1 cellular context compared by ENCODE assay signal in genomic region chr2:180980185-180980942, GRCh38.
A peak's percentile ranks its signal among the peaks of the same experiment; 100 is the strongest.
TF ChIP-seq lines count a peak whose summit lies in the region.

Gene UBE2E3 (plus strand): TSS chr2:180980605. CDS start chr2:180982043, 1,438 bp downstream.

TF ChIP-seq in HepG2, 621 proteins besides CTCF, POLR2A, EP300 and RAD21 (continued from another document and continues in another):
- TF ChIP-seq, protein P1, sequence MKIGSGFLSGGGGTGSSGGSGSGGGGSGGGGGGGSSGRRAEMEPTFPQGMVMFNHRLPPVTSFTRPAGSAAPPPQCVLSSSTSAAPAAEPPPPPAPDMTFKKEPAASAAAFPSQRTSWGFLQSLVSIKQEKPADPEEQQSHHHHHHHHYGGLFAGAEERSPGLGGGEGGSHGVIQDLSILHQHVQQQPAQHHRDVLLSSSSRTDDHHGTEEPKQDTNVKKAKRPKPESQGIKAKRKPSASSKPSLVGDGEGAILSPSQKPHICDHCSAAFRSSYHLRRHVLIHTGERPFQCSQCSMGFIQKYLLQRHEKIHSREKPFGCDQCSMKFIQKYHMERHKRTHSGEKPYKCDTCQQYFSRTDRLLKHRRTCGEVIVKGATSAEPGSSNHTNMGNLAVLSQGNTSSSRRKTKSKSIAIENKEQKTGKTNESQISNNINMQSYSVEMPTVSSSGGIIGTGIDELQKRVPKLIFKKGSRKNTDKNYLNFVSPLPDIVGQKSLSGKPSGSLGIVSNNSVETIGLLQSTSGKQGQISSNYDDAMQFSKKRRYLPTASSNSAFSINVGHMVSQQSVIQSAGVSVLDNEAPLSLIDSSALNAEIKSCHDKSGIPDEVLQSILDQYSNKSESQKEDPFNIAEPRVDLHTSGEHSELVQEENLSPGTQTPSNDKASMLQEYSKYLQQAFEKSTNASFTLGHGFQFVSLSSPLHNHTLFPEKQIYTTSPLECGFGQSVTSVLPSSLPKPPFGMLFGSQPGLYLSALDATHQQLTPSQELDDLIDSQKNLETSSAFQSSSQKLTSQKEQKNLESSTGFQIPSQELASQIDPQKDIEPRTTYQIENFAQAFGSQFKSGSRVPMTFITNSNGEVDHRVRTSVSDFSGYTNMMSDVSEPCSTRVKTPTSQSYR (CRISPR knock-in tag; IDR thresholded peaks at IDR 0.05; ENCODE audit: borderline replicate concordance), result peak; percentile 75
- TF ChIP-seq SMARCC2 (IDR thresholded peaks at IDR 0.05), result no peak
- TF ChIP-seq, protein P2, sequence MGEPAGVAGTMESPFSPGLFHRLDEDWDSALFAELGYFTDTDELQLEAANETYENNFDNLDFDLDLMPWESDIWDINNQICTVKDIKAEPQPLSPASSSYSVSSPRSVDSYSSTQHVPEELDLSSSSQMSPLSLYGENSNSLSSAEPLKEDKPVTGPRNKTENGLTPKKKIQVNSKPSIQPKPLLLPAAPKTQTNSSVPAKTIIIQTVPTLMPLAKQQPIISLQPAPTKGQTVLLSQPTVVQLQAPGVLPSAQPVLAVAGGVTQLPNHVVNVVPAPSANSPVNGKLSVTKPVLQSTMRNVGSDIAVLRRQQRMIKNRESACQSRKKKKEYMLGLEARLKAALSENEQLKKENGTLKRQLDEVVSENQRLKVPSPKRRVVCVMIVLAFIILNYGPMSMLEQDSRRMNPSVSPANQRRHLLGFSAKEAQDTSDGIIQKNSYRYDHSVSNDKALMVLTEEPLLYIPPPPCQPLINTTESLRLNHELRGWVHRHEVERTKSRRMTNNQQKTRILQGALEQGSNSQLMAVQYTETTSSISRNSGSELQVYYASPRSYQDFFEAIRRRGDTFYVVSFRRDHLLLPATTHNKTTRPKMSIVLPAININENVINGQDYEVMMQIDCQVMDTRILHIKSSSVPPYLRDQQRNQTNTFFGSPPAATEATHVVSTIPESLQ (CRISPR knock-in tag; conservative IDR thresholded peaks at IDR 0.05), result 0 out of 2 replicates have a peak, but pooled peaks have one; percentile 45
- TF ChIP-seq MTF1 (CRISPR knock-in tag; IDR thresholded peaks at IDR 0.05), result no peak
- no peak for TF ChIP-seq LCORL (IDR thresholded peaks at IDR 0.05)
- TF ChIP-seq LCORL (CRISPR knock-in tag; IDR thresholded peaks at IDR 0.05), result no peak
- TF ChIP-seq ZFAT (CRISPR knock-in tag; conservative IDR thresholded peaks at IDR 0.05), result no peak
- no peak; the same call in 1 of the 2 replicates for TF ChIP-seq LBX2 (CRISPR knock-in tag; IDR thresholded peaks at IDR 0.05; ENCODE audit: borderline replicate concordance)
- TF ChIP-seq ZNF17 (CRISPR knock-in tag; IDR thresholded peaks at IDR 0.05), result no peak
- TF ChIP-seq GPN1 (CRISPR knock-in tag; IDR thresholded peaks at IDR 0.05; ENCODE audit: borderline replicate concordance), result no peak
- 0 out of 2 replicates have a peak, but pooled peaks have one; percentile 33 for TF ChIP-seq TARDBP (CRISPR knock-in tag; IDR thresholded peaks at IDR 0.05)
- TF ChIP-seq ZNF570 (CRISPR knock-in tag; IDR thresholded peaks at IDR 0.05; ENCODE audit: borderline replicate concordance), result no peak
- TF ChIP-seq SIX1 (CRISPR knock-in tag; IDR thresholded peaks at IDR 0.05; ENCODE audit: borderline replicate concordance), result no peak
- peak; percentile 61; the same call in 1 of the 2 replicates for TF ChIP-seq KDM1A (CRISPR knock-in tag; IDR thresholded peaks at IDR 0.05)
- peak; percentile 41; the same call in 1 of the 2 replicates for TF ChIP-seq SP5 (CRISPR knock-in tag; IDR thresholded peaks at IDR 0.05; ENCODE audit: borderline replicate concordance, low read depth)
- no peak for TF ChIP-seq SP1 (IDR thresholded peaks at IDR 0.05)
- TF ChIP-seq SP1 (CRISPR knock-in tag; IDR thresholded peaks at IDR 0.05), result peak; percentile 29; the same call in 1 of the 2 replicates
- no peak for TF ChIP-seq MLX (CRISPR knock-in tag; IDR thresholded peaks at IDR 0.05)
- no peak for TF ChIP-seq RORA (CRISPR knock-in tag; IDR thresholded peaks at IDR 0.05)
- no peak for TF ChIP-seq EED (CRISPR knock-in tag; IDR thresholded peaks at IDR 0.05)
- TF ChIP-seq KLF11 (CRISPR knock-in tag; IDR thresholded peaks at IDR 0.05), result no peak
- TF ChIP-seq NR3C1 (CRISPR knock-in tag; IDR thresholded peaks at IDR 0.05), result no peak
- no peak for TF ChIP-seq GATA4 (IDR thresholded peaks at IDR 0.05; ENCODE audit: borderline replicate concordance, low read depth)
- TF ChIP-seq, protein P3, sequence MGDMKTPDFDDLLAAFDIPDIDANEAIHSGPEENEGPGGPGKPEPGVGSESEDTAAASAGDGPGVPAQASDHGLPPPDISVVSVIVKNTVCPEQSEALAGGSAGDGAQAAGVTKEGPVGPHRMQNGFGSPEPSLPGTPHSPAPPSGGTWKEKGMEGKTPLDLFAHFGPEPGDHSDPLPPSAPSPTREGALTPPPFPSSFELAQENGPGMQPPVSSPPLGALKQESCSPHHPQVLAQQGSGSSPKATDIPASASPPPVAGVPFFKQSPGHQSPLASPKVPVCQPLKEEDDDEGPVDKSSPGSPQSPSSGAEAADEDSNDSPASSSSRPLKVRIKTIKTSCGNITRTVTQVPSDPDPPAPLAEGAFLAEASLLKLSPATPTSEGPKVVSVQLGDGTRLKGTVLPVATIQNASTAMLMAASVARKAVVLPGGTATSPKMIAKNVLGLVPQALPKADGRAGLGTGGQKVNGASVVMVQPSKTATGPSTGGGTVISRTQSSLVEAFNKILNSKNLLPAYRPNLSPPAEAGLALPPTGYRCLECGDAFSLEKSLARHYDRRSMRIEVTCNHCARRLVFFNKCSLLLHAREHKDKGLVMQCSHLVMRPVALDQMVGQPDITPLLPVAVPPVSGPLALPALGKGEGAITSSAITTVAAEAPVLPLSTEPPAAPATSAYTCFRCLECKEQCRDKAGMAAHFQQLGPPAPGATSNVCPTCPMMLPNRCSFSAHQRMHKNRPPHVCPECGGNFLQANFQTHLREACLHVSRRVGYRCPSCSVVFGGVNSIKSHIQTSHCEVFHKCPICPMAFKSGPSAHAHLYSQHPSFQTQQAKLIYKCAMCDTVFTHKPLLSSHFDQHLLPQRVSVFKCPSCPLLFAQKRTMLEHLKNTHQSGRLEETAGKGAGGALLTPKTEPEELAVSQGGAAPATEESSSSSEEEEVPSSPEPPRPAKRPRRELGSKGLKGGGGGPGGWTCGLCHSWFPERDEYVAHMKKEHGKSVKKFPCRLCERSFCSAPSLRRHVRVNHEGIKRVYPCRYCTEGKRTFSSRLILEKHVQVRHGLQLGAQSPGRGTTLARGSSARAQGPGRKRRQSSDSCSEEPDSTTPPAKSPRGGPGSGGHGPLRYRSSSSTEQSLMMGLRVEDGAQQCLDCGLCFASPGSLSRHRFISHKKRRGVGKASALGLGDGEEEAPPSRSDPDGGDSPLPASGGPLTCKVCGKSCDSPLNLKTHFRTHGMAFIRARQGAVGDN (CRISPR knock-in tag; IDR thresholded peaks at IDR 0.05), result peak; percentile 96
- no peak for TF ChIP-seq MEIS2 (CRISPR knock-in tag; IDR thresholded peaks at IDR 0.05)
- TF ChIP-seq, protein P4, sequence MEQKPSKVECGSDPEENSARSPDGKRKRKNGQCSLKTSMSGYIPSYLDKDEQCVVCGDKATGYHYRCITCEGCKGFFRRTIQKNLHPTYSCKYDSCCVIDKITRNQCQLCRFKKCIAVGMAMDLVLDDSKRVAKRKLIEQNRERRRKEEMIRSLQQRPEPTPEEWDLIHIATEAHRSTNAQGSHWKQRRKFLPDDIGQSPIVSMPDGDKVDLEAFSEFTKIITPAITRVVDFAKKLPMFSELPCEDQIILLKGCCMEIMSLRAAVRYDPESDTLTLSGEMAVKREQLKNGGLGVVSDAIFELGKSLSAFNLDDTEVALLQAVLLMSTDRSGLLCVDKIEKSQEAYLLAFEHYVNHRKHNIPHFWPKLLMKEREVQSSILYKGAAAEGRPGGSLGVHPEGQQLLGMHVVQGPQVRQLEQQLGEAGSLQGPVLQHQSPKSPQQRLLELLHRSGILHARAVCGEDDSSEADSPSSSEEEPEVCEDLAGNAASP (CRISPR knock-in tag; IDR thresholded peaks at IDR 0.05; ENCODE audit: borderline replicate concordance), result 0 out of 2 replicates have a peak, but pooled peaks have one; percentile 30
- TF ChIP-seq REPIN1 (CRISPR knock-in tag; IDR thresholded peaks at IDR 0.05; ENCODE audit: borderline replicate concordance, low read depth), result no peak; the same call in 1 of the 2 replicates
- TF ChIP-seq ZSCAN29 (CRISPR knock-in tag; conservative IDR thresholded peaks at IDR 0.05), result no peak
- TF ChIP-seq, protein P5, sequence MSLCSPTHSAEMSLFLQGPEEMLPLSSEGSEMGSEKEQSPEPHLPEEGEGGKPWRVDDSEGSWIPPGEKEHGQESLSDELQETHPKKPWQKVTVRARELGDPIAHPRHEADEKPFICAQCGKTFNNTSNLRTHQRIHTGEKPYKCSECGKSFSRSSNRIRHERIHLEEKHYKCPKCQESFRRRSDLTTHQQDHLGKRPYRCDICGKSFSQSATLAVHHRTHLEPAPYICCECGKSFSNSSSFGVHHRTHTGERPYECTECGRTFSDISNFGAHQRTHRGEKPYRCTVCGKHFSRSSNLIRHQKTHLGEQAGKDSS (CRISPR knock-in tag; IDR thresholded peaks at IDR 0.05; ENCODE audit: borderline replicate concordance, low read depth), result no peak; the same call in 1 of the 2 replicates
- 0 out of 2 replicates have a peak, but pooled peaks have one; percentile 39 for TF ChIP-seq ERF (CRISPR knock-in tag; IDR thresholded peaks at IDR 0.05)
- TF ChIP-seq ZNF343 (CRISPR knock-in tag; IDR thresholded peaks at IDR 0.05), result peak; percentile 59
- peak; percentile 58 for TF ChIP-seq THAP11 (CRISPR knock-in tag; IDR thresholded peaks at IDR 0.05)
- TF ChIP-seq AGO2 (optimal IDR thresholded peaks at IDR 0.05; ENCODE audit: low read depth, low read length), result peak; percentile 55
- peak; percentile 43 for TF ChIP-seq SAP130 (CRISPR knock-in tag; IDR thresholded peaks at IDR 0.05; ENCODE audit: low read depth)
- no peak for TF ChIP-seq XBP1 (CRISPR knock-in tag; IDR thresholded peaks at IDR 0.05)
- no peak for TF ChIP-seq PHB2 (IDR thresholded peaks at IDR 0.05; ENCODE audit: partially characterized antibody)
- TF ChIP-seq, protein P6, sequence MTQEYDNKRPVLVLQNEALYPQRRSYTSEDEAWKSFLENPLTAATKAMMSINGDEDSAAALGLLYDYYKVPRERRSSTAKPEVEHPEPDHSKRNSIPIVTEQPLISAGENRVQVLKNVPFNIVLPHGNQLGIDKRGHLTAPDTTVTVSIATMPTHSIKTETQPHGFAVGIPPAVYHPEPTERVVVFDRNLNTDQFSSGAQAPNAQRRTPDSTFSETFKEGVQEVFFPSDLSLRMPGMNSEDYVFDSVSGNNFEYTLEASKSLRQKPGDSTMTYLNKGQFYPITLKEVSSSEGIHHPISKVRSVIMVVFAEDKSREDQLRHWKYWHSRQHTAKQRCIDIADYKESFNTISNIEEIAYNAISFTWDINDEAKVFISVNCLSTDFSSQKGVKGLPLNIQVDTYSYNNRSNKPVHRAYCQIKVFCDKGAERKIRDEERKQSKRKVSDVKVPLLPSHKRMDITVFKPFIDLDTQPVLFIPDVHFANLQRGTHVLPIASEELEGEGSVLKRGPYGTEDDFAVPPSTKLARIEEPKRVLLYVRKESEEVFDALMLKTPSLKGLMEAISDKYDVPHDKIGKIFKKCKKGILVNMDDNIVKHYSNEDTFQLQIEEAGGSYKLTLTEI (CRISPR knock-in tag; conservative IDR thresholded peaks at IDR 0.05), result no peak
- no peak for TF ChIP-seq SKIL (CRISPR knock-in tag; IDR thresholded peaks at IDR 0.05; ENCODE audit: borderline replicate concordance)
- peak; percentile 69 for TF ChIP-seq SKI (IDR thresholded peaks at IDR 0.05; ENCODE audit: partially characterized antibody)
- TF ChIP-seq, protein P7, sequence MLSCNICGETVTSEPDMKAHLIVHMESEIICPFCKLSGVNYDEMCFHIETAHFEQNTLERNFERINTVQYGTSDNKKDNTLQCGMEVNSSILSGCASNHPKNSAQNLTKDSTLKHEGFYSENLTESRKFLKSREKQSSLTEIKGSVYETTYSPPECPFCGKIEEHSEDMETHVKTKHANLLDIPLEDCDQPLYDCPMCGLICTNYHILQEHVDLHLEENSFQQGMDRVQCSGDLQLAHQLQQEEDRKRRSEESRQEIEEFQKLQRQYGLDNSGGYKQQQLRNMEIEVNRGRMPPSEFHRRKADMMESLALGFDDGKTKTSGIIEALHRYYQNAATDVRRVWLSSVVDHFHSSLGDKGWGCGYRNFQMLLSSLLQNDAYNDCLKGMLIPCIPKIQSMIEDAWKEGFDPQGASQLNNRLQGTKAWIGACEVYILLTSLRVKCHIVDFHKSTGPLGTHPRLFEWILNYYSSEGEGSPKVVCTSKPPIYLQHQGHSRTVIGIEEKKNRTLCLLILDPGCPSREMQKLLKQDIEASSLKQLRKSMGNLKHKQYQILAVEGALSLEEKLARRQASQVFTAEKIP (CRISPR knock-in tag; IDR thresholded peaks at IDR 0.05; ENCODE audit: borderline replicate concordance), result no peak
- no peak for TF ChIP-seq ZNF354B (CRISPR knock-in tag; IDR thresholded peaks at IDR 0.05)
- no peak for TF ChIP-seq ZNF567 (CRISPR knock-in tag; IDR thresholded peaks at IDR 0.05; ENCODE audit: borderline replicate concordance)
- TF ChIP-seq, protein P8, sequence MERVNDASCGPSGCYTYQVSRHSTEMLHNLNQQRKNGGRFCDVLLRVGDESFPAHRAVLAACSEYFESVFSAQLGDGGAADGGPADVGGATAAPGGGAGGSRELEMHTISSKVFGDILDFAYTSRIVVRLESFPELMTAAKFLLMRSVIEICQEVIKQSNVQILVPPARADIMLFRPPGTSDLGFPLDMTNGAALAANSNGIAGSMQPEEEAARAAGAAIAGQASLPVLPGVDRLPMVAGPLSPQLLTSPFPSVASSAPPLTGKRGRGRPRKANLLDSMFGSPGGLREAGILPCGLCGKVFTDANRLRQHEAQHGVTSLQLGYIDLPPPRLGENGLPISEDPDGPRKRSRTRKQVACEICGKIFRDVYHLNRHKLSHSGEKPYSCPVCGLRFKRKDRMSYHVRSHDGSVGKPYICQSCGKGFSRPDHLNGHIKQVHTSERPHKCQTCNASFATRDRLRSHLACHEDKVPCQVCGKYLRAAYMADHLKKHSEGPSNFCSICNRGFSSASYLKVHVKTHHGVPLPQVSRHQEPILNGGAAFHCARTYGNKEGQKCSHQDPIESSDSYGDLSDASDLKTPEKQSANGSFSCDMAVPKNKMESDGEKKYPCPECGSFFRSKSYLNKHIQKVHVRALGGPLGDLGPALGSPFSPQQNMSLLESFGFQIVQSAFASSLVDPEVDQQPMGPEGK (CRISPR knock-in tag; IDR thresholded peaks at IDR 0.05), result peak; percentile 70
